ENCODE assay signal across 8 cellular contexts in the genomic region with DNA sequence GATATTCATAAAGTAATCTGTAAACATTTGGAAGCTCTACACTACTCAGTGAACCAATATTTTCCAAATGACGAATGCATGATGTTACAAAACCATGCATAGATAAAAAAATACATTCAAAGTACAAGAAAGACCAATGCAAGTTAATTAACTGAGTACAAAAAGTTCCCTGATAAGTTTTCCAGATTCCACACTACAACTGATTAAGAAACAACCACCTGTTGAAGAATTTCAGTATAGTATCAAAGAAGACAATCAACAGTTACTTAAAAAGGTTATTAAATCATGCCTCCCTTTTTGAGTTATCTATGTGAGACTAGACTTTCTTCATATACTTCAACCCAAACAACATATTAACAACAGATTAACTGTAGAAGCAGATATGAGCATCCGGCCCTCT.
"Had no signal": no experiment of that assay in that cellular context is flagged by ENCODE, and none has a peak within 500 bp of the region (broad histone marks: within the 10 kb centered on the region; RNA-seq: fewer than 3 reads in every experiment).

No MANE protein-coding gene starts in this region.

- DNase-seq: GDM1, GF-D8 had no signal

- ATAC-seq: GM12878 had no signal

- H3K4me3 ChIP-seq: GM12878 had no signal

- FAIRE-seq: G401.6, GM12878, GM12891, GM12892, GM18507, GM19239 had no signal
